In the genomic region with DNA sequence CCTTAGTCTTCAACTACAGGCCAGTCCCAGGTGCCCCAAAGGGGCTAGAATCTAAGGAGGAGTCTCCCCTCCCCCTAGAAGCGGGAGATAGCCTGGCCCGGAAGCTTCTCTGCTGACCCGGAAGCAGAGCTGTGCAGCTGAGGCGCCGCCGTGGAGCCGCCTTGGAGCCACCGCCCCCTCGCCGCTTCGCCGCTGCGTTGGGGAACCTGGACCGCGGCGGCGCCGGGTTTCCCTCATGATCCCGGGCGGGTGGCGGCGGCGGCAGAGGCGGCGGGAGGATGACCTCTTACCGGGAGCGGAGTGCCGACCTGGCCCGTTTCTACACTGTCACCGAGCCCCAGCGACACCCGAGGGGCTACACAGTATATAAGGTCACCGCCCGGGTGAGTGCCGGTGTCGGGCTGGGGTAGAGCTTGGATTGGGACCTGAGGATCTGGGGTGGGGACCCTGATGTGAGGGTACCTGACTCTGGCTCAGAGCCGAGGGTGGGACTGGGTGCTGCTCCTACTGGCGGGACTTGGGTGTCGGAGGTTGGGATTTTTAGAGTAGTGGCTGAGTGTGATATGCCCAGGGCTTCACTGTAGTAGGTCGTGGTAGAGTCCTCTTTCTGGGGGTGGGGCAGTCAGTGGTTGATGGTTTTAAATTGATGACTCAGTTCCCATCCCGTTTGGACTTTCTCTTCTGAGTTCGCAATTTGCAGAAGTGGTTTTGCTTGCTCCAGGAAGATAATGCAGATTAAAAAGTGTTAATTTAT, we compare ENCODE assay signal across 8 cellular contexts. TPM values are rescaled to one million over a fixed set of nuclear protein-coding genes. Genes with fewer than 3 reads are reported as not detected.
A peak's percentile ranks its signal among the peaks of the same experiment; 100 is the strongest.
DNase-seq lines count a peak whose midpoint lies in the region; FAIRE-seq and TF ChIP-seq lines count a peak whose summit lies in the region.

A gene with protein sequence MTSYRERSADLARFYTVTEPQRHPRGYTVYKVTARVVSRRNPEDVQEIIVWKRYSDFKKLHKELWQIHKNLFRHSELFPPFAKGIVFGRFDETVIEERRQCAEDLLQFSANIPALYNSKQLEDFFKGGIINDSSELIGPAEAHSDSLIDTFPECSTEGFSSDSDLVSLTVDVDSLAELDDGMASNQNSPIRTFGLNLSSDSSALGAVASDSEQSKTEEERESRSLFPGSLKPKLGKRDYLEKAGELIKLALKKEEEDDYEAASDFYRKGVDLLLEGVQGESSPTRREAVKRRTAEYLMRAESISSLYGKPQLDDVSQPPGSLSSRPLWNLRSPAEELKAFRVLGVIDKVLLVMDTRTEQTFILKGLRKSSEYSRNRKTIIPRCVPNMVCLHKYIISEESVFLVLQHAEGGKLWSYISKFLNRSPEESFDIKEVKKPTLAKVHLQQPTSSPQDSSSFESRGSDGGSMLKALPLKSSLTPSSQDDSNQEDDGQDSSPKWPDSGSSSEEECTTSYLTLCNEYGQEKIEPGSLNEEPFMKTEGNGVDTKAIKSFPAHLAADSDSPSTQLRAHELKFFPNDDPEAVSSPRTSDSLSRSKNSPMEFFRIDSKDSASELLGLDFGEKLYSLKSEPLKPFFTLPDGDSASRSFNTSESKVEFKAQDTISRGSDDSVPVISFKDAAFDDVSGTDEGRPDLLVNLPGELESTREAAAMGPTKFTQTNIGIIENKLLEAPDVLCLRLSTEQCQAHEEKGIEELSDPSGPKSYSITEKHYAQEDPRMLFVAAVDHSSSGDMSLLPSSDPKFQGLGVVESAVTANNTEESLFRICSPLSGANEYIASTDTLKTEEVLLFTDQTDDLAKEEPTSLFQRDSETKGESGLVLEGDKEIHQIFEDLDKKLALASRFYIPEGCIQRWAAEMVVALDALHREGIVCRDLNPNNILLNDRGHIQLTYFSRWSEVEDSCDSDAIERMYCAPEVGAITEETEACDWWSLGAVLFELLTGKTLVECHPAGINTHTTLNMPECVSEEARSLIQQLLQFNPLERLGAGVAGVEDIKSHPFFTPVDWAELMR (plus strand): TSS at position 115 of the 754 bp plus-strand sequence. CDS start 164 bp downstream, at position 279.

- peaks cover 3% of the 10 kb centered on the region; the same call in 1 of the 2 replicates for H3K9me3 ChIP-seq in HAP-1
- no peaks in the 10 kb centered on the region for H3K9me3 ChIP-seq in MG63
- no peaks in the 10 kb centered on the region for H3K9me3 ChIP-seq in SJCRH30 (replicated peaks)
- no peaks in the 10 kb centered on the region for H3K9me3 ChIP-seq in neutrophil

- DNase-seq in GF-D8 (lab: John Stamatoyannopoulos, UW) (peak; percentile 47), HAP-1 (ENCODE audit: low spot score in 2 of 2) (peak; percentile 77 to 89), MG63 (peak; percentile 94), SJCRH30 (peak; percentile 94 to 95), frontal cortex (ENCODE audit: low spot score in 2 of 2) (peak; percentile 79 to 86)
- peak; percentile 50 to 77 (median 64) for DNase-seq in activated naive CD4-positive, alpha-beta T cell (lab: John Stamatoyannopoulos, UW)

- no peaks in the 10 kb centered on the region; the same call in 1 of the 2 replicates for H3K36me3 ChIP-seq in HAP-1 (replicated peaks)
- peaks cover 3% of the 10 kb centered on the region; the same call in 1 of the 2 replicates for H3K36me3 ChIP-seq in MG63
- no peaks in the 10 kb centered on the region; the same call in 1 of the 2 replicates for H3K36me3 ChIP-seq in SJCRH30
- no peaks in the 10 kb centered on the region for H3K36me3 ChIP-seq in neutrophil

- no peak for FAIRE-seq in frontal cortex (lab: Jason Lieb, UNC)

- in situ Hi-C loops in HAP-1 (cut with MboI; ENCODE audit: low sequenced_read_pairs): no loop called here

- H3K27ac ChIP-seq in SJCRH30 (peak within 1 kb of the TSS; percentile 78), neutrophil (peak within 1 kb of the TSS; percentile 84)

- H3K27me3 ChIP-seq in HAP-1 (ENCODE audit: low read depth): no peaks in the 10 kb centered on the region
- H3K27me3 ChIP-seq in MG63: no peaks in the 10 kb centered on the region
- H3K27me3 ChIP-seq in SJCRH30: no peaks in the 10 kb centered on the region
- H3K27me3 ChIP-seq in neutrophil: peaks cover 20% of the 10 kb centered on the region

- TF ChIP-seq CTCF in neutrophil (IDR thresholded peaks at IDR 0.05) (peak; percentile 10), subcutaneous adipose tissue (IDR thresholded peaks at IDR 0.05; ENCODE audit: low read depth) (no peak)

- H3K4me3 ChIP-seq in HAP-1 (peak within 1 kb of the TSS; percentile 85), MG63 (peak within 1 kb of the TSS; percentile 93), SJCRH30 (peak within 1 kb of the TSS; percentile 94), neutrophil (ENCODE audit: low read depth in 1 of 2, low read length in 1 of 2) (peak within 1 kb of the TSS; percentile 86 to 95)

- H3K4me1 ChIP-seq in HAP-1 (peaks cover 44% of the 10 kb centered on the region), SJCRH30 (peaks cover 11% of the 10 kb centered on the region), neutrophil (ENCODE audit: control insufficient read depth in 1 of 2, insufficient read depth in 1 of 2, low read depth in 1 of 2, low read length in 1 of 2) (peaks cover 15% of the 10 kb centered on the region in 2 experiments)

RNA-seq across cellular contexts. Expression of the gene that starts here (rescaled TPM):
- total RNA-seq in MG63 (2014; rRNA removed; shearing (Covaris generic); ENCODE audit: low replicate concordance): 19.7 and 39.0 TPM in 2 replicates
- 30.4 and 37.4 TPM in 2 replicates for total RNA-seq in SJCRH30 (2014; rRNA removed; shearing (Covaris generic))
- total RNA-seq in frontal cortex (79.5 TPM), subcutaneous adipose tissue (10 to 100 TPM; 22.6 to 30.7 (median 25.3) TPM)

Comparison
In these comparisons a context has a peak if more than half of its experiments do, and no peak if none do; other contexts are left out.
1. Peak in every context shown above with its lines: DNase-seq, H3K4me3 ChIP-seq and H3K27ac ChIP-seq.